8 cellular contexts compared by ENCODE assay signal in genomic region chr7:130205084-130205947, GRCh38. TPM values are rescaled to one million over a fixed set of nuclear protein-coding genes. Genes with fewer than 3 reads are reported as not detected.
DNase-seq lines count a peak whose midpoint lies in the region; ATAC-seq and TF ChIP-seq lines count a peak whose summit lies in the region.

Gene TMEM209, minus strand, starts transcription at chr7:130205406. Its CDS starts 31 bp downstream, at chr7:130205375.

- no peaks in the 10 kb centered on the region for H3K9me3 ChIP-seq in spleen

- peak; percentile 96 for DNase-seq in AG08396 (ENCODE audit: low spot score)
- peak; percentile 99 for DNase-seq in NCI-H345 treated with DMSO at 0.1 percent for 48 hours (lab: John Stamatoyannopoulos, UW; ENCODE audit: unreplicated experiment)
- peak; percentile 78 to 91 (median 83) for DNase-seq in activated CD4-positive, CD25-positive, alpha-beta regulatory T cell (lab: John Stamatoyannopoulos, UW)
- peak; percentile 93 for DNase-seq in central memory CD4-positive, alpha-beta T cell
- peak; percentile 99 for DNase-seq in inferior parietal cortex (ENCODE audit: extremely low spot score)
- peak; percentile 97 for DNase-seq in spleen

- peak within 1 kb of the TSS; percentile 80 to 96 (median 90) for H3K27ac ChIP-seq in spleen

- ATAC-seq in GM19023 (IDR thresholded peaks at IDR 0.05; ENCODE audit: unreplicated experiment) (peak; percentile 95), HG03280 (IDR thresholded peaks at IDR 0.05; ENCODE audit: unreplicated experiment) (peak; percentile 99)

- peaks cover 0 to 37% (median 29%) of the 10 kb centered on the region in 6 donors for H3K36me3 ChIP-seq in spleen

- intact Hi-C loops in spleen (cut with DNase I; ENCODE audit: low total_unique reads): no loop called here

- WGBS in spleen, 5 donors: 10 to 12% (median 11%) methylated on average over 44 of the region's 44 CpGs

- peaks cover 0 to 38% (median 17%) of the 10 kb centered on the region in 6 donors for H3K4me1 ChIP-seq in spleen

- peak in 5 of 11 experiments; percentile 14 to 38 (median 27) for TF ChIP-seq CTCF in spleen (IDR thresholded peaks at IDR 0.05 in 8 of 11, conservative IDR thresholded peaks at IDR 0.05 in 3 of 11)

- H3K4me3 ChIP-seq in spleen: peak within 1 kb of the TSS; percentile 58 to 91 (median 62)

- no peaks in the 10 kb centered on the region for H3K27me3 ChIP-seq in spleen (replicated peaks in 1 of 7)

- TF ChIP-seq POLR2A in spleen (IDR thresholded peaks at IDR 0.05): peak in 2 of 3 donors; percentile 52 to 61

RNA-seq across cellular contexts. Expression of gene TMEM209, which starts in this region (rescaled TPM):
- 10 to 100 TPM; 15.5 to 25.4 (median 19.1) TPM for total RNA-seq in spleen
- polyA plus RNA-seq in spleen: 1 to 10 TPM; 5.9 to 9.0 (median 8.1) TPM

Comparison
In these comparisons a context has a peak if more than half of its experiments do, and no peak if none do; other contexts are left out.
1. Peak in every context shown above with its lines: DNase-seq, ATAC-seq, H3K4me3 ChIP-seq and H3K27ac ChIP-seq.